19 cellular contexts compared by ENCODE assay signal in genomic region chr10:79038104-79038840, GRCh38.
"Had no signal": no experiment of that assay in that cellular context is flagged by ENCODE, and none has a peak within 500 bp of the region (broad histone marks: within the 10 kb centered on the region; RNA-seq: fewer than 3 reads in every experiment).

No MANE protein-coding gene starts in this region.

- H3K27me3 Mint-ChIP-seq: activated CD8-positive, alpha-beta T cell treated with anti-CD3 and anti-CD28 coated beads for 36 hours; activated naive CD4-positive, alpha-beta T cell treated with anti-CD3 and anti-CD28 coated beads, Interleukin-2, amount 50 U/mL, for 24 hours had no signal

- H3K36me3 ChIP-seq: prostate gland, right atrium auricular region, uterus had no signal

- H3K9me3 Mint-ChIP-seq: activated CD4-positive, alpha-beta T cell treated with anti-CD3 and anti-CD28 coated beads, Interleukin-2, amount 10 ng/mL, durations not matched to agents 7 days and 5 days; activated CD8-positive, alpha-beta T cell treated with anti-CD3 and anti-CD28 coated beads for 36 hours; activated naive CD4-positive, alpha-beta T cell treated with anti-CD3 and anti-CD28 coated beads, Interleukin-2, amount 50 U/mL, for 24 hours had no signal

- H3K27ac ChIP-seq: body of pancreas, foreskin keratinocyte, prostate gland, right atrium auricular region, uterus had no signal

- ATAC-seq: activated CD8-positive, alpha-beta T cell treated with anti-CD3 and anti-CD28 coated beads for 36 hours; body of pancreas; foreskin keratinocyte; left ventricle myocardium superior had no signal

- H3K4me3 Mint-ChIP-seq: activated CD4-positive, alpha-beta T cell treated with anti-CD3 and anti-CD28 coated beads, Interleukin-2, amount 10 ng/mL, durations not matched to agents 7 days and 5 days; activated CD8-positive, alpha-beta T cell treated with anti-CD3 and anti-CD28 coated beads for 36 hours; activated naive CD4-positive, alpha-beta T cell treated with anti-CD3 and anti-CD28 coated beads, Interleukin-2, amount 50 U/mL, for 24 hours had no signal

- H3K4me1 ChIP-seq: body of pancreas, foreskin keratinocyte, prostate gland, right atrium auricular region, uterus had no signal

- H3K27ac Mint-ChIP-seq: activated CD4-positive, alpha-beta T cell treated with anti-CD3 and anti-CD28 coated beads, Interleukin-2, amount 10 ng/mL, durations not matched to agents 7 days and 5 days; activated CD8-positive, alpha-beta T cell treated with anti-CD3 and anti-CD28 coated beads for 36 hours; activated naive CD4-positive, alpha-beta T cell treated with anti-CD3 and anti-CD28 coated beads, Interleukin-2, amount 50 U/mL, for 24 hours had no signal

- H3K27me3 ChIP-seq: body of pancreas, right atrium auricular region, uterus had no signal

- DNase-seq: activated CD4-positive, alpha-beta T cell treated with anti-CD3 and anti-CD28 coated beads, Interleukin-2, amount 10 ng/mL, durations not matched to agents 7 days and 5 days; activated CD8-positive, alpha-beta T cell treated with anti-CD3 and anti-CD28 coated beads for 36 hours; activated gamma-delta T cell treated with Interleukin-2 at 50 U/mL for 16 hours; anterior cingulate cortex; body of pancreas; central memory CD4-positive, alpha-beta T cell; dermis blood vessel endothelial cell; effector CD8-positive, alpha-beta T cell; foreskin keratinocyte; hypothalamus; left ventricle myocardium superior; mammary epithelial cell; stimulated activated CD4-positive, alpha-beta T cell treated with anti-CD3 and anti-CD28 coated beads, Interleukin-12 subunit alpha, Interleukin-12 subunit beta, amount 100 ng/mL, for 4 hours; stimulated activated CD4-positive, alpha-beta T cell treated with anti-CD3 and anti-CD28 coated beads, Interleukin-1b, Interleukin-23, amount 100 ng/mL, for 48 hours; trophoblast cell; uterus had no signal

- H3K4me3 ChIP-seq: body of pancreas, prostate gland, right atrium auricular region, uterus had no signal

- H3K9me3 ChIP-seq: body of pancreas, prostate gland, right atrium auricular region, uterus had no signal
